ENCODE assay signal across 18 cellular contexts in the genomic region with DNA sequence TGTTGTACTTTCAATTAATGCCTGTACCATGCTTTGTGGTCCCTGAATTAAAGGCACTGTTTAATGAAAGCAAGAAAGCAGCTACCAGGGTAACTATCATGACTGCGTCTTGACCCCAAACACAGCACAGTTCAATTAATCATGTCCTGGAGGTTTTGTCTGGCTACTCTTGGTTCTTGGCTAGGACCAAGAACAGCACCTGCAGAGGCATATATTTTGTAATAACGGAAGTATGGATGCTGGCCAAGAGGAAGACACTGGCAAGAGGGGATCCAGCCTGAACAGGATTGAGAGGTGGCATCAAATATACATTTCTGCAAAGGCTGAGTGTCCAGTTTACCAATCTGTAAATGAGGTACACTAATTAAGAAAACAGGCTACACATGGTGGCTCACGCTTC.
"Had no signal": no experiment of that assay in that cellular context is flagged by ENCODE, and none has a peak within 500 bp of the region (broad histone marks: within the 10 kb centered on the region; RNA-seq: fewer than 3 reads in every experiment).

No MANE protein-coding gene starts in this region.

- H3K9me3 ChIP-seq: body of pancreas, lower lobe of right lung, thoracic aorta had no signal

- H3K4me3 ChIP-seq: body of pancreas, dorsolateral prefrontal cortex, lower lobe of right lung, thoracic aorta had no signal

- H3K27ac ChIP-seq: body of pancreas, dorsolateral prefrontal cortex, lower lobe of right lung, thoracic aorta had no signal

- DNase-seq: activated CD4-positive, CD25-positive, alpha-beta regulatory T cell; activated CD8-positive, alpha-beta memory T cell treated with anti-CD3 and anti-CD28 coated beads, Interleukin-2, amount 10 ng/mL, durations not matched to agents 7 days and 5 days; activated naive CD4-positive, alpha-beta T cell; activated T-cell treated with anti-CD3 and anti-CD28 coated beads, Interleukin-2, amount 50 U/mL, for 48 hours; body of pancreas; cerebellar nuclear complex; dorsolateral prefrontal cortex; foreskin melanocyte; head of caudate nucleus; left cardiac atrium; lower lobe of right lung; retina; stimulated activated CD4-positive, alpha-beta T cell treated with anti-CD3 and anti-CD28 coated beads, Interleukin-4, amount 100 ng/mL, for 1 hour; stimulated activated CD8-positive, alpha-beta memory T cell treated with anti-CD3 and anti-CD28 coated beads, Interleukin-4, amount 100 ng/mL, for 48 hours; stimulated activated naive CD8-positive, alpha-beta T cell treated with anti-CD3 and anti-CD28 coated beads, Interleukin-15, amount 100 ng/mL, for 72 hours had no signal

- H3K4me1 ChIP-seq: lower lobe of right lung had no signal

- H3K4me3 Mint-ChIP-seq: activated CD8-positive, alpha-beta memory T cell treated with anti-CD3 and anti-CD28 coated beads, Interleukin-2, amount 10 ng/mL, durations not matched to agents 7 days and 5 days; mesothelial cell of epicardium; stimulated activated naive CD8-positive, alpha-beta T cell treated with anti-CD3 and anti-CD28 coated beads, Interleukin-15, amount 100 ng/mL, for 72 hours; T-helper 1 cell treated with Interleukin-12 subunit alpha and Interleukin-12 subunit beta and Interleukin-4 antibody, amounts not matched to agents 30 μg/mL and 1 μg/mL, for 36 hours had no signal

- ATAC-seq: activated CD8-positive, alpha-beta memory T cell treated with anti-CD3 and anti-CD28 coated beads, Interleukin-2, amount 10 ng/mL, durations not matched to agents 7 days and 5 days; body of pancreas; left cardiac atrium; stimulated activated naive CD8-positive, alpha-beta T cell treated with anti-CD3 and anti-CD28 coated beads, Interleukin-15, amount 100 ng/mL, for 72 hours had no signal

- H3K36me3 ChIP-seq: lower lobe of right lung, thoracic aorta had no signal

- H3K27ac Mint-ChIP-seq: activated CD8-positive, alpha-beta memory T cell treated with anti-CD3 and anti-CD28 coated beads, Interleukin-2, amount 10 ng/mL, durations not matched to agents 7 days and 5 days; T-helper 1 cell treated with Interleukin-12 subunit alpha and Interleukin-12 subunit beta and Interleukin-4 antibody, amounts not matched to agents 30 μg/mL and 1 μg/mL, for 36 hours had no signal

- H3K9me3 Mint-ChIP-seq: mesothelial cell of epicardium; stimulated activated naive CD8-positive, alpha-beta T cell treated with anti-CD3 and anti-CD28 coated beads, Interleukin-15, amount 100 ng/mL, for 72 hours; T-helper 1 cell treated with Interleukin-12 subunit alpha and Interleukin-12 subunit beta and Interleukin-4 antibody, amounts not matched to agents 30 μg/mL and 1 μg/mL, for 36 hours had no signal

- H3K27me3 Mint-ChIP-seq: activated CD8-positive, alpha-beta memory T cell treated with anti-CD3 and anti-CD28 coated beads, Interleukin-2, amount 10 ng/mL, durations not matched to agents 7 days and 5 days; stimulated activated naive CD8-positive, alpha-beta T cell treated with anti-CD3 and anti-CD28 coated beads, Interleukin-15, amount 100 ng/mL, for 72 hours had no signal

- H3K27me3 ChIP-seq: body of pancreas, dorsolateral prefrontal cortex had no signal
